ENCODE assay signal across 24 cellular contexts in the genomic region with DNA sequence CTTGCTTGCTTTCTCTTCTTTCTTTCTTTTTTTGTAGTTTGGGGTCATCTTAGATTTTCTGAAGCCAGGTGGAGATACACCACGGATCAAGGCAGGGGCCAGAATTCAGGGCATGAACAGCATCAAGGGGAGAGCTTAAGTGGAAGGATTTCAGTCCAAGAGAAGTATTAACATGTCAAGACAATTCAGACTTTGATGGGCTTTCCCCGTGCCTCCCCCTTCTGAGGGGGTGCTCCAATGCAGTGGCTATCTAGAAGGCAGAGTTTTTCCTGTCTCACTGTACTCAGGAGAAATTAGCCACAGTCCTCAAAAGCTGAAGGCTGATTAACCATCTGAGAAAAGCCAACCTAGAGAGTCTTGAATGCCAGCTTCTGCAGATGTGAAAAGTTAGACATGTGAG.
"Had no signal": no experiment of that assay in that cellular context is flagged by ENCODE, and none has a peak within 500 bp of the region (broad histone marks: within the 10 kb centered on the region; RNA-seq: fewer than 3 reads in every experiment).

No MANE protein-coding gene starts in this region.

- H3K27ac Mint-ChIP-seq: activated CD4-positive, alpha-beta memory T cell treated with anti-CD3 and anti-CD28 coated beads, Interleukin-2, amount 10 ng/mL, durations not matched to agents 7 days and 5 days; activated CD4-positive, alpha-beta T cell treated with anti-CD3 and anti-CD28 coated beads, Interleukin-2, amount 10 ng/mL, durations not matched to agents 24 days and 14 days; nephron progenitor cell; stimulated activated memory B cell treated with anti-CD40 and anti-IgM and Interleukin-4, amounts not matched to agents 10 μg/mL and 1 μg/mL and 100 μg/mL, for 72 hours; T-helper 17 cell had no signal

- H3K27me3 ChIP-seq: breast epithelium, gastroesophageal sphincter, sigmoid colon, tibial nerve had no signal

- H3K9ac ChIP-seq: parathyroid adenoma had no signal

- H3K79me2 ChIP-seq: parathyroid adenoma had no signal

- H3K9me3 ChIP-seq: breast epithelium, gastroesophageal sphincter, psoas muscle, sigmoid colon, tibial nerve had no signal

- H3K36me3 ChIP-seq: breast epithelium, gastroesophageal sphincter, sigmoid colon, tibial nerve had no signal

- DNase-seq: activated CD4-positive, alpha-beta memory T cell treated with anti-CD3 and anti-CD28 coated beads, Interleukin-2, amount 10 ng/mL, durations not matched to agents 7 days and 5 days; activated CD4-positive, alpha-beta T cell treated with anti-CD3 and anti-CD28 coated beads, Interleukin-2, amount 10 ng/mL, durations not matched to agents 24 days and 14 days; activated CD4-positive, CD25-positive, alpha-beta regulatory T cell treated with anti-CD3 and anti-CD28 coated beads, Interleukin-2, amount 50 U/mL, for 72 hours; activated effector memory CD4-positive, alpha-beta T cell treated with Interleukin-2 at 50 U/mL for 16 hours; activated naive CD4-positive, alpha-beta T cell treated with Interleukin-2 at 50 U/mL for 16 hours; activated T-cell treated with anti-CD3 and anti-CD28 coated beads, Interleukin-2, amount 50 U/mL, for 48 hours; central memory CD4-positive, alpha-beta T cell; kidney; left colon; mammary epithelial cell; nephron progenitor cell; psoas muscle; sigmoid colon; small intestine; stimulated activated CD4-positive, alpha-beta T cell treated with anti-CD3 and anti-CD28 coated beads, Interleukin-1b, Interleukin-23, amount 100 ng/mL, for 48 hours; stimulated activated CD4-positive, alpha-beta T cell treated with anti-CD3 and anti-CD28 coated beads, Interleukin-4, amount 100 ng/mL, for 4 hours; stimulated activated CD8-positive, alpha-beta memory T cell treated with anti-CD3 and anti-CD28 coated beads, Interleukin-4, amount 100 ng/mL, for 48 hours; T-helper 17 cell; T1000 had no signal

- H3K27me3 Mint-ChIP-seq: activated CD4-positive, alpha-beta T cell treated with anti-CD3 and anti-CD28 coated beads, Interleukin-2, amount 10 ng/mL, durations not matched to agents 24 days and 14 days had no signal

- H2AFZ ChIP-seq: parathyroid adenoma had no signal

- H3K4me3 ChIP-seq: breast epithelium, gastroesophageal sphincter, psoas muscle, sigmoid colon, tibial nerve had no signal

- H3K9me3 Mint-ChIP-seq: activated CD4-positive, alpha-beta memory T cell treated with anti-CD3 and anti-CD28 coated beads, Interleukin-2, amount 10 ng/mL, durations not matched to agents 7 days and 5 days had no signal

- H3K36me3 Mint-ChIP-seq: stimulated activated memory B cell treated with anti-CD40 and anti-IgM and Interleukin-4, amounts not matched to agents 10 μg/mL and 1 μg/mL and 100 μg/mL, for 72 hours had no signal

- H3K27ac ChIP-seq: breast epithelium, gastroesophageal sphincter, parathyroid adenoma, psoas muscle, sigmoid colon, tibial nerve had no signal

- H3K4me1 Mint-ChIP-seq: activated CD4-positive, alpha-beta memory T cell treated with anti-CD3 and anti-CD28 coated beads, Interleukin-2, amount 10 ng/mL, durations not matched to agents 7 days and 5 days; nephron progenitor cell had no signal

- H3K4me1 ChIP-seq: breast epithelium, gastroesophageal sphincter, parathyroid adenoma, sigmoid colon had no signal

- ATAC-seq: gastroesophageal sphincter; left colon; psoas muscle; stimulated activated memory B cell treated with anti-CD40 and anti-IgM and Interleukin-4, amounts not matched to agents 10 μg/mL and 1 μg/mL and 100 μg/mL, for 72 hours; T-helper 17 cell had no signal

- H3K4me3 Mint-ChIP-seq: activated CD4-positive, alpha-beta memory T cell treated with anti-CD3 and anti-CD28 coated beads, Interleukin-2, amount 10 ng/mL, durations not matched to agents 7 days and 5 days; activated CD4-positive, alpha-beta T cell treated with anti-CD3 and anti-CD28 coated beads, Interleukin-2, amount 10 ng/mL, durations not matched to agents 24 days and 14 days; nephron progenitor cell; stimulated activated memory B cell treated with anti-CD40 and anti-IgM and Interleukin-4, amounts not matched to agents 10 μg/mL and 1 μg/mL and 100 μg/mL, for 72 hours; T-helper 17 cell had no signal
